Comparison of ENCODE assay signal across 8 cellular contexts in the genomic region with DNA sequence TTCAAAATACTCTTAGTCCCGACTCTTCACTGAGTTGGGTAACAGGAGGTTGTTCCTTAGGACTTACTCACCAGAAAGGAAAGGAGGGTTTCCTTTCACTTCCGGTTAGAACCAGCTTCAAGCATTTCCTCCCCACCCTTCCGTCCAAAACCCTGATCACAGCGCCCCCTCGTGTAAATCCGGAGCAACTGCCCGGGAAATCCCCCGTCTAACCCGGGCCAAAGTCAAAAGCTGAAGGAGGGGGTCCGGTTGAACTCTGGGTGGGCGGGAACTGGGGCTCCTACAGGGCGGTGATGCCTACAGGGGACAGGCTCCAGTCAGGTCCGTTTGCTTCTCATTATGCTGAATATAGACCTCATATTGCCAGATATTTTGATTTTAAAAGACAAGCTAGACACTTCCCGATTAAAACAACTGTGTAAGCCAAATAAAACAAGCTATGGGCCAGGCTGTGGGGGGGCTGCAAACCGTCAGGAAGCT. TPM values are rescaled to one million over a fixed set of nuclear protein-coding genes. Genes with fewer than 3 reads are reported as not detected.
DNase-seq lines count a peak whose midpoint lies in the region; ATAC-seq, FAIRE-seq and TF ChIP-seq lines count a peak whose summit lies in the region.

No MANE protein-coding gene starts in this region.

- no peak overlapping the region for H3K27ac ChIP-seq in HepG2 (ENCODE audit: extremely low read length, insufficient read depth, low read length)

- peaks cover 38% of the 10 kb centered on the region for H3K4me1 Mint-ChIP-seq in chondrocyte (ENCODE audit: low read depth)

- peak; percentile 84 for TF ChIP-seq CTCF in AG09319 (IDR thresholded peaks at IDR 0.05; ENCODE audit: low read depth, low read length)
- peak; percentile 97 for TF ChIP-seq CTCF in chondrocyte (IDR thresholded peaks at IDR 0.05)
- peak; percentile 91 for TF ChIP-seq CTCF in HepG2 (CRISPR knock-in tag; IDR thresholded peaks at IDR 0.05)

- no peaks in the 10 kb centered on the region for H3K36me3 ChIP-seq in HepG2 (replicated peaks in 1 of 2; ENCODE audit: control insufficient read depth in 1 of 2, insufficient read depth in 2 of 2, low read length in 2 of 2)

- H3K4me3 ChIP-seq in HepG2 (replicated peaks in 1 of 3; ENCODE audit: insufficient read depth in 1 of 3, low read depth in 2 of 3, low read length in 3 of 3) = peak overlapping the region in 2 of 3 experiments; percentile 43 to 52; a peak in 3 of 6 replicates

- peak overlapping the region; percentile 92 for H3K27ac Mint-ChIP-seq in chondrocyte (ENCODE audit: unreplicated experiment)

- peak; percentile 91 for FAIRE-seq in HepG2 (lab: Jason Lieb, UNC)

- ATAC-seq in GM18909 (IDR thresholded peaks at IDR 0.05; ENCODE audit: poor library complexity, unreplicated experiment) (peak; percentile 91), HG03159 (IDR thresholded peaks at IDR 0.05; ENCODE audit: unreplicated experiment) (peak; percentile 95), HepG2 (peak; percentile 79)

- no peaks in the 10 kb centered on the region for H3K27me3 ChIP-seq in HepG2 (ENCODE audit: control insufficient read depth in 1 of 2, insufficient read depth in 2 of 2, low read length in 2 of 2)

- BruUV-seq in HepG2 (replicated peaks; lab: Mats Ljungman, UMichigan) = no TSS peak

- H3K27me3 Mint-ChIP-seq in chondrocyte (ENCODE audit: low read depth) = no peaks in the 10 kb centered on the region

- peaks cover 4% of the 10 kb centered on the region for H3K9me3 Mint-ChIP-seq in chondrocyte (ENCODE audit: low read depth)

- CTCF ChIA-PET in HepG2 (lab: Yijun Ruan, JAX; ENCODE audit: low intra/inter-chr PET ratio, low total read pairs) = interaction anchor here (1.6 to 3.0 kb wide), 4 partner anchors 15 to 53 kb away, joined by 5 to 33 read pairs (median 15); a partner anchor contains a TSS

- DNase-seq in AG09319 (ENCODE audit: extremely low read depth, low read depth) (peak; percentile 75), NCI-H446 (lab: John Stamatoyannopoulos, UW) (peak; percentile 49 to 84), chondrocyte (ENCODE audit: low spot score) (no peak), HepG2 (ENCODE audit: low spot score) (peak; percentile 77)
- DNase-seq in activated CD4-positive, CD25-positive, alpha-beta regulatory T cell treated with anti-CD3 and anti-CD28 coated beads, Interleukin-2, amount 50 U/mL, for 72 hours = peak; percentile 62
- DNase-seq in stimulated activated CD4-positive, alpha-beta T cell treated with anti-CD3 and anti-CD28 coated beads, Interleukin-4, amount 100 ng/mL, for 1 hour = peak; percentile 72

- no peaks in the 10 kb centered on the region for H3K79me2 ChIP-seq in HepG2 (ENCODE audit: insufficient read depth, low read length)

- TF ChIP-seq EP300 in HepG2 (IDR thresholded peaks at IDR 0.05; ENCODE audit: low read depth in 2 of 2, low read length in 2 of 2) = 0 out of 4 replicates have a peak, but pooled peaks of 1 of the 2 experiments have one; percentile 9
- no peak for TF ChIP-seq EP300 in HepG2 (CRISPR knock-in tag; IDR thresholded peaks at IDR 0.05; ENCODE audit: borderline replicate concordance)

- H3K9ac ChIP-seq in HepG2 (ENCODE audit: insufficient read depth, low read depth, low read length) = no peak overlapping the region

- H3K4me2 ChIP-seq in HepG2 (ENCODE audit: low read depth, low read length) = peak overlapping the region; percentile 100

- in situ Hi-C loops in HepG2 (cut with HindIII; ENCODE audit: extremely low pct_ligation_motif_present, low pct_unique_long_range_greater_than_20kb) = loop anchor here (5.0 kb wide), 1 partner anchor 36 kb away; no protein-coding TSS in a partner anchor

- H4K20me1 ChIP-seq in HepG2 (ENCODE audit: insufficient read depth, low read length) = no peaks in the 10 kb centered on the region

- H3K4me1 ChIP-seq in HepG2 (ENCODE audit: insufficient read depth, low read length) = peaks cover 31% of the 10 kb centered on the region

- no peaks in the 10 kb centered on the region for H3K9me3 ChIP-seq in HepG2 (ENCODE audit: low read length)

- 2% methylated on average over 14 of the region's 15 CpGs for WGBS in HepG2 (ENCODE audit: low lambda C conversion rate)

- intact Hi-C loops in HepG2 (cut with micrococcal nuclease; ENCODE audit: unreplicated experiment) = loop anchor here (1.0 kb wide), 4 partner anchors 15 to 53 kb away; a partner anchor contains a TSS

- H3K36me3 Mint-ChIP-seq in chondrocyte (ENCODE audit: low read depth) = no peaks in the 10 kb centered on the region

- peak; percentile 83 for TF ChIP-seq RAD21 in HepG2 (CRISPR knock-in tag; IDR thresholded peaks at IDR 0.05)

- no peak overlapping the region for H2AFZ ChIP-seq in HepG2 (ENCODE audit: low read length)

- peak overlapping the region; percentile 59 for H3K4me3 Mint-ChIP-seq in chondrocyte (ENCODE audit: unreplicated experiment)

- POLR2A ChIA-PET in HepG2 (lab: Yijun Ruan, JAX) = interaction anchor here (0.7 to 3.4 kb wide), 9 partner anchors 15 to 54 kb away, joined by 3 to 59 read pairs (median 5); a partner anchor contains a TSS

- no peak for TF ChIP-seq POLR2A in HepG2 (IDR thresholded peaks at IDR 0.05; ENCODE audit: insufficient read depth in 1 of 2, low read depth in 2 of 2, low read length in 2 of 2)

RNA-seq across cellular contexts. Expression of a gene that starts 15.0 kb away (rescaled TPM):
- total RNA-seq in chondrocyte (18.6 to 21.3 TPM (median 19.5 TPM) in 3 replicates), HepG2 (2016; rRNA removed; fragmentation: Illumina TruSeq; extraction: Trizol) (4.7 and 10.1 TPM in 2 replicates)
- total RNA-seq in HepG2 (2016; cell fraction: cytosol; rRNA removed; fragmentation: Illumina TruSeq; extraction: Trizol; ENCODE audit: low read depth) = 3.8 and 5.3 TPM in 2 replicates
- total RNA-seq in HepG2 (2016; cell fraction: insoluble cytoplasmic fraction; rRNA removed; fragmentation: Illumina TruSeq; extraction: Trizol) = 5.8 and 12.4 TPM in 2 replicates
- total RNA-seq in HepG2 (2016; cell fraction: membrane; rRNA removed; fragmentation: Illumina TruSeq; extraction: Trizol) = 3.3 and 3.6 TPM in 2 replicates
- 12.5 and 15.1 TPM in 2 replicates for total RNA-seq in HepG2 (2016; cell fraction: nucleus; rRNA removed; fragmentation: Illumina TruSeq; extraction: Trizol)
- polyA plus RNA-seq in HepG2 (2011; rRNA removed) = 8.5 and 13.6 TPM in 2 replicates
- 4.1 and 4.6 TPM in 2 replicates for polyA plus RNA-seq in HepG2 (2011; cell fraction: cytosol; rRNA removed)
- 31.2 and 40.2 TPM in 2 replicates for polyA plus RNA-seq in HepG2 (2011; cell fraction: nucleus; rRNA removed)
- 7.1 and 10.6 TPM in 2 replicates for polyA plus RNA-seq in HepG2 (2012)
- 0.75 and 1.5 TPM in 2 replicates for polyA plus RNA-seq in HepG2 (2016; cell fraction: cytosol; fragmentation: Illumina TruSeq; extraction: Trizol; ENCODE audit: low read depth)
- polyA plus RNA-seq in HepG2 (2016; cell fraction: insoluble cytoplasmic fraction; fragmentation: Illumina TruSeq; extraction: Trizol; ENCODE audit: low read depth) = 5.2 and 6.9 TPM in 2 replicates
- 1.3 and 2.5 TPM in 2 replicates for polyA plus RNA-seq in HepG2 (2016; cell fraction: membrane; fragmentation: Illumina TruSeq; extraction: Trizol; ENCODE audit: low read depth)
- polyA plus RNA-seq in HepG2 (2016; cell fraction: nucleus; fragmentation: Illumina TruSeq; extraction: Trizol; ENCODE audit: insufficient read depth, low read depth) = 31.0 and 32.3 TPM in 2 replicates
- 11.1 and 13.8 TPM in 2 replicates for polyA minus RNA-seq in HepG2 (2011; rRNA and poly(A)+ RNA removed; ENCODE audit: low replicate concordance)
- 4.9 and 5.2 TPM in 2 replicates for polyA minus RNA-seq in HepG2 (2011; cell fraction: cytosol; rRNA and poly(A)+ RNA removed)
- 15.8 and 19.9 TPM in 2 replicates for polyA minus RNA-seq in HepG2 (2011; cell fraction: nucleus; rRNA and poly(A)+ RNA removed)

RNA-seq across cellular contexts. Expression of a gene that starts 43.0 kb away (rescaled TPM):
- total RNA-seq in chondrocyte = 2.0 to 3.5 TPM (median 3.4 TPM) in 3 replicates
- 85.9 and 86.7 TPM in 2 replicates for total RNA-seq in HepG2 (2016; rRNA removed; fragmentation: Illumina TruSeq; extraction: Trizol)
- total RNA-seq in HepG2 (2016; cell fraction: cytosol; rRNA removed; fragmentation: Illumina TruSeq; extraction: Trizol; ENCODE audit: low read depth) = 13.1 and 13.7 TPM in 2 replicates
- total RNA-seq in HepG2 (2016; cell fraction: insoluble cytoplasmic fraction; rRNA removed; fragmentation: Illumina TruSeq; extraction: Trizol) = 83.6 and 85.7 TPM in 2 replicates
- total RNA-seq in HepG2 (2016; cell fraction: membrane; rRNA removed; fragmentation: Illumina TruSeq; extraction: Trizol) = 59.6 and 65.3 TPM in 2 replicates
- 36.7 and 42.7 TPM in 2 replicates for total RNA-seq in HepG2 (2016; cell fraction: nucleus; rRNA removed; fragmentation: Illumina TruSeq; extraction: Trizol)
- 25.2 and 30.9 TPM in 2 replicates for polyA plus RNA-seq in HepG2 (2011; rRNA removed)
- polyA plus RNA-seq in HepG2 (2011; cell fraction: cytosol; rRNA removed) = 27.9 and 36.1 TPM in 2 replicates
- 10.3 and 15.5 TPM in 2 replicates for polyA plus RNA-seq in HepG2 (2011; cell fraction: nucleus; rRNA removed)
- polyA plus RNA-seq in HepG2 (2012) = 25.0 and 26.1 TPM in 2 replicates
- 8.3 and 8.7 TPM in 2 replicates for polyA plus RNA-seq in HepG2 (2016; cell fraction: cytosol; fragmentation: Illumina TruSeq; extraction: Trizol; ENCODE audit: low read depth)
- 89.4 and 93.3 TPM in 2 replicates for polyA plus RNA-seq in HepG2 (2016; cell fraction: insoluble cytoplasmic fraction; fragmentation: Illumina TruSeq; extraction: Trizol; ENCODE audit: low read depth)
- 38.6 and 42.0 TPM in 2 replicates for polyA plus RNA-seq in HepG2 (2016; cell fraction: membrane; fragmentation: Illumina TruSeq; extraction: Trizol; ENCODE audit: low read depth)
- polyA plus RNA-seq in HepG2 (2016; cell fraction: nucleus; fragmentation: Illumina TruSeq; extraction: Trizol; ENCODE audit: insufficient read depth, low read depth) = 58.5 and 59.9 TPM in 2 replicates
- polyA minus RNA-seq in HepG2 (2011; rRNA and poly(A)+ RNA removed; ENCODE audit: low replicate concordance) = 26.7 TPM in 1 of 2 replicates, not detected in the other
- 14.8 and 19.3 TPM in 2 replicates for polyA minus RNA-seq in HepG2 (2011; cell fraction: cytosol; rRNA and poly(A)+ RNA removed)
- 8.0 and 10.9 TPM in 2 replicates for polyA minus RNA-seq in HepG2 (2011; cell fraction: nucleus; rRNA and poly(A)+ RNA removed)

RNA-seq across cellular contexts. Expression of a gene that starts 53.6 kb away (rescaled TPM):
- 2.5 to 5.4 TPM (median 2.8 TPM) in 3 replicates for total RNA-seq in chondrocyte
- total RNA-seq in HepG2 (2016; rRNA removed; fragmentation: Illumina TruSeq; extraction: Trizol) = 64.2 and 106 TPM in 2 replicates
- 38.0 and 39.6 TPM in 2 replicates for total RNA-seq in HepG2 (2016; cell fraction: cytosol; rRNA removed; fragmentation: Illumina TruSeq; extraction: Trizol; ENCODE audit: low read depth)
- 66.5 and 107 TPM in 2 replicates for total RNA-seq in HepG2 (2016; cell fraction: insoluble cytoplasmic fraction; rRNA removed; fragmentation: Illumina TruSeq; extraction: Trizol)
- 79.2 and 83.1 TPM in 2 replicates for total RNA-seq in HepG2 (2016; cell fraction: membrane; rRNA removed; fragmentation: Illumina TruSeq; extraction: Trizol)
- 83.0 and 88.1 TPM in 2 replicates for total RNA-seq in HepG2 (2016; cell fraction: nucleus; rRNA removed; fragmentation: Illumina TruSeq; extraction: Trizol)
- polyA plus RNA-seq in HepG2 (2011; rRNA removed) = 14.5 and 19.4 TPM in 2 replicates
- 12.9 and 14.1 TPM in 2 replicates for polyA plus RNA-seq in HepG2 (2011; cell fraction: cytosol; rRNA removed)
- polyA plus RNA-seq in HepG2 (2011; cell fraction: nucleus; rRNA removed) = 13.7 and 15.3 TPM in 2 replicates
- polyA plus RNA-seq in HepG2 (2012) = 25.7 and 31.2 TPM in 2 replicates
- 34.9 and 40.2 TPM in 2 replicates for polyA plus RNA-seq in HepG2 (2016; cell fraction: cytosol; fragmentation: Illumina TruSeq; extraction: Trizol; ENCODE audit: low read depth)
- polyA plus RNA-seq in HepG2 (2016; cell fraction: insoluble cytoplasmic fraction; fragmentation: Illumina TruSeq; extraction: Trizol; ENCODE audit: low read depth) = 65.6 and 68.7 TPM in 2 replicates
- polyA plus RNA-seq in HepG2 (2016; cell fraction: membrane; fragmentation: Illumina TruSeq; extraction: Trizol; ENCODE audit: low read depth) = 63.9 and 64.4 TPM in 2 replicates
- polyA plus RNA-seq in HepG2 (2016; cell fraction: nucleus; fragmentation: Illumina TruSeq; extraction: Trizol; ENCODE audit: insufficient read depth, low read depth) = 147 and 150 TPM in 2 replicates
- 11.9 and 104 TPM in 2 replicates for polyA minus RNA-seq in HepG2 (2011; rRNA and poly(A)+ RNA removed; ENCODE audit: low replicate concordance)
- 11.5 and 17.2 TPM in 2 replicates for polyA minus RNA-seq in HepG2 (2011; cell fraction: cytosol; rRNA and poly(A)+ RNA removed)
- polyA minus RNA-seq in HepG2 (2011; cell fraction: nucleus; rRNA and poly(A)+ RNA removed) = 12.9 and 14.5 TPM in 2 replicates
